In the genomic region with DNA sequence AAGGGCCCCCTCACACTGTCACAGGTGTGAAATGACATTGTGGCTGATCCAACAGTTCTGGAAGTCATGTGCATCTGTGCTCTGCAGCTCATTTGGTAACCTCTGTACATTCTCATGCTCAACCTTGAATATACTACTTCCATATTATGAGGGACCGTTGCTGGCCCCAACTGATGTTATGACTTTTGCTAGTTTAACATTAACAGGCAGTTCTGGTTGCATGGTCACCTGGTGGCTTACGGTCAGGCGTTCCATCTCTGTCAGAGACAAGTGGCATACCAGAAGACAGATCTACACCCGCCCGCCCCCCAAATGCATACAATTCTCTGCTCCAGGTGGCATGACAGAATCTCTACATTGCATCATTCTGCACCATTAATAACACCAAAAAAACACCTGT, we compare ENCODE assay signal across 16 cellular contexts.
"Had no signal": no experiment of that assay in that cellular context is flagged by ENCODE, and none has a peak within 500 bp of the region (broad histone marks: within the 10 kb centered on the region; RNA-seq: fewer than 3 reads in every experiment).

No MANE protein-coding gene starts in this region.

- DNase-seq: esophagus squamous epithelium; foreskin fibroblast; hippocampal formation; kidney glomerular epithelial cell; left ventricle myocardium inferior; lower lobe of right lung; midbrain; naive thymus-derived CD4-positive, alpha-beta T cell; right lobe of liver; spleen; stimulated activated CD4-positive, alpha-beta T cell treated with anti-CD3 and anti-CD28 coated beads, Interleukin-15, amount 100 ng/mL, for 24 hours; stimulated activated CD4-positive, alpha-beta T cell treated with anti-CD3 and anti-CD28 coated beads, Interleukin-1b, Interleukin-23, amount 100 ng/mL, for 48 hours; stimulated activated CD4-positive, alpha-beta T cell treated with anti-CD3 and anti-CD28 coated beads, Interleukin-4, amount 100 ng/mL, for 24 hours; testis had no signal

- H3K9me3 ChIP-seq: gastroesophageal sphincter, right lobe of liver, testis had no signal

- H3K36me3 ChIP-seq: esophagus squamous epithelium, gastroesophageal sphincter, right lobe of liver had no signal

- H3K4me3 ChIP-seq: esophagus squamous epithelium, gastroesophageal sphincter, left ventricle myocardium inferior, lower lobe of right lung, right lobe of liver, spleen, testis, tibial nerve had no signal

- H3K27ac ChIP-seq: esophagus squamous epithelium, gastroesophageal sphincter, left ventricle myocardium inferior, lower lobe of right lung, right lobe of liver, spleen, testis, tibial nerve had no signal

- H3K27me3 ChIP-seq: esophagus squamous epithelium, gastroesophageal sphincter, right lobe of liver, spleen, testis, tibial nerve had no signal
